ENCODE assay signal across 1 cellular context in genomic region chr7:151226560-151226874, GRCh38.
TF ChIP-seq lines count a peak whose summit lies in the region.

No MANE protein-coding gene starts in this region.

TF ChIP-seq in SK-N-SH, 30 proteins besides CTCF, POLR2A, EP300 and RAD21 (continued from another document):
- TF ChIP-seq YY1 (IDR thresholded peaks at IDR 0.05; ENCODE audit: low read depth), result no peak
- no peak for TF ChIP-seq JUND (IDR thresholded peaks at IDR 0.05)
- no peak for TF ChIP-seq TCF12 (IDR thresholded peaks at IDR 0.05)
- no peak for TF ChIP-seq ELF1 (IDR thresholded peaks at IDR 0.05)
- no peak for TF ChIP-seq USF1 (IDR thresholded peaks at IDR 0.05; ENCODE audit: borderline replicate concordance, low read depth)
- TF ChIP-seq MEF2A (IDR thresholded peaks at IDR 0.05; ENCODE audit: borderline replicate concordance, low read depth), result no peak
- TF ChIP-seq IRF3 (IDR thresholded peaks at IDR 0.05; ENCODE audit: low read depth, low read length), result no peak
- no peak for TF ChIP-seq SIN3A (IDR thresholded peaks at IDR 0.05; ENCODE audit: borderline replicate concordance, low read depth, low read length)
- TF ChIP-seq USF2 (IDR thresholded peaks at IDR 0.05; ENCODE audit: borderline replicate concordance, low read depth, low read length), result no peak
